In genomic region chr2:177474301-177474700, GRCh38 we compare ENCODE assay signal across 1 cellular context.
TF ChIP-seq lines count a peak whose summit lies in the region.

No MANE protein-coding gene starts in this region.

TF ChIP-seq in HCT116, 20 proteins besides CTCF, POLR2A, EP300 and RAD21:
- TF ChIP-seq ZFX (IDR thresholded peaks at IDR 0.05) (no peak), ATF3 (IDR thresholded peaks at IDR 0.05) (no peak), EZH2 (IDR thresholded peaks at IDR 0.05) (no peak), SP1 (IDR thresholded peaks at IDR 0.05; ENCODE audit: low read depth) (no peak), MAX (IDR thresholded peaks at IDR 0.05) (no peak), SRF (IDR thresholded peaks at IDR 0.05; ENCODE audit: low read depth) (no peak), POLR2AphosphoS5 (IDR thresholded peaks at IDR 0.05; ENCODE audit: low read depth, low read length) (no peak), ZNF274 (IDR thresholded peaks at IDR 0.05; ENCODE audit: low read depth, low read length) (no peak), FOSL1 (IDR thresholded peaks at IDR 0.05; ENCODE audit: low read depth) (no peak), EGR1 (IDR thresholded peaks at IDR 0.05; ENCODE audit: low read depth) (no peak), ZBTB33 (IDR thresholded peaks at IDR 0.05; ENCODE audit: extremely low read depth, insufficient replicate concordance, low read length) (no peak)
TF ChIP-seq in HCT116: peak in this region for 0.
